10 cellular contexts compared by ENCODE assay signal in the genomic region with DNA sequence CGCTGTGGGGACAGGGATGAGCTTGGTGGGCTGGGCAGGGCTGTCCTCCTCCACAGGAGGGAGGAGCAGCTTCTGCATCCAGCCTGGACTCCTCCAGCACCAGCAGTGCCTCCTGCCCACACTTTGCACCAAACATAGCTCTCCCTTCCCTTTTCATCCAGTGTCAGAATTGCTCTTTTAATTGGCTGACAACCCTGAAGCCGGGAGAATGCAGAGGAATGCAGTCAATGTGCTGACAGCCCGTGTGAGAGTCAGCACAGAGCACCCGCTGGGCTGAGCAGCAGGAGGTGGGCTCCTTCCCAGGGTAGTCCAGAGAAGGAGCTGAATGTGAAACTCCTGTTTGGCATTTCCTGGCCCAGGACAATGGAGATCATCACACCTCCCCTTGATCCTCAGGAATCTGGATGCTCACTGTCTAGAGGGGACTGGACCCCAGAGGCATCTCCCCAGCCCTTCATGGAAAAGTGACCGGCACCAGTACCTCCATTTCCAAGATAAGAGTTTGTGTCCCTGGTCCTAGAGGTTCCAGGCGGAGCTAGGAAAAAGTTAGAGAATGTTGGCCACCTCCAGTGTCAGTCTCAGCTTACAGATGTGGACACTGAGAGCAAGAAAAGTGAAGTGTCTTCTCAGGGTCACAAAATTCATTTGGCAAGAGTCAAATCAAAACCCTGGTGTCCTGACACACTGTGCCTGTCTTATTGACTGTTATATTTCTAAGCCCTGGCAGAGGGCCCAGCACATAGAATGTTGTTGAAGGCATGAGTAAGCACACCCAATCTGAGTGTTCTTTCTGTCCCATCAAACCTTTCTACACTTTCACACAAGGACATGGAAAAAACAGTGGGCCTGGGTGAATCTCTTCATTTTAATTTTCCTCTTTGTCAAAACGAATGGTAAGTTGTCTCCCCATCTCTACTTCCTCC.
DNase-seq lines count a peak whose midpoint lies in the region; FAIRE-seq and TF ChIP-seq lines count a peak whose summit lies in the region.
"Had no signal": no experiment of that assay in that cellular context is flagged by ENCODE, and none has a peak within 500 bp of the region (broad histone marks: within the 10 kb centered on the region; RNA-seq: fewer than 3 reads in every experiment).

No MANE protein-coding gene starts in this region.

- no peaks in the 10 kb centered on the region for H3K9me3 ChIP-seq in astrocyte (ENCODE audit: insufficient read depth, low read depth, low read length)
- H3K9me3 ChIP-seq in right atrium auricular region: peaks cover 0 to 4% of the 10 kb centered on the region in 2 donors
- no peaks in the 10 kb centered on the region for H3K9me3 ChIP-seq in thyroid gland

- H3K4me2 ChIP-seq in astrocyte (ENCODE audit: low read length): peak overlapping the region; percentile 68

- H3K27ac ChIP-seq in astrocyte (ENCODE audit: low read depth, low read length) (peak overlapping the region; percentile 88), right atrium auricular region (peak overlapping the region; percentile 44 to 78), thyroid gland (no peak overlapping the region)
- H3K27ac ChIP-seq: C4-2B had no signal

- 38 to 42% methylated on average over 7 of the region's 7 CpGs for WGBS in thyroid gland, 2 donors

- TF ChIP-seq POLR2A in thyroid gland (IDR thresholded peaks at IDR 0.05): no peak

- H3K4me1 ChIP-seq in astrocyte (ENCODE audit: insufficient read depth, low read length): peaks cover 22% of the 10 kb centered on the region
- peaks cover 0 to 19% of the 10 kb centered on the region in 2 donors for H3K4me1 ChIP-seq in right atrium auricular region
- peaks cover 8 to 17% of the 10 kb centered on the region in 2 donors for H3K4me1 ChIP-seq in thyroid gland

- H3K27me3 Mint-ChIP-seq in activated naive CD4-positive, alpha-beta T cell treated with anti-CD3 and anti-CD28 coated beads for 36 hours (ENCODE audit: low read depth): no peaks in the 10 kb centered on the region
- peaks cover 6% of the 10 kb centered on the region for H3K27me3 Mint-ChIP-seq in activated naive CD4-positive, alpha-beta T cell treated with anti-CD3 and anti-CD28 coated beads, Interleukin-2, amount 10 ng/mL, durations not matched to agents 7 days and 5 days
- H3K27me3 Mint-ChIP-seq in astrocyte (ENCODE audit: low read depth, unreplicated experiment): no peaks in the 10 kb centered on the region
- H3K27me3 Mint-ChIP-seq in Calu3 (ENCODE audit: unreplicated experiment): no peaks in the 10 kb centered on the region

- H3K36me3 Mint-ChIP-seq in activated naive CD4-positive, alpha-beta T cell treated with anti-CD3 and anti-CD28 coated beads for 36 hours (ENCODE audit: low read depth): no peaks in the 10 kb centered on the region
- peaks cover 4% of the 10 kb centered on the region for H3K36me3 Mint-ChIP-seq in activated naive CD4-positive, alpha-beta T cell treated with anti-CD3 and anti-CD28 coated beads, Interleukin-2, amount 10 ng/mL, durations not matched to agents 7 days and 5 days
- no peaks in the 10 kb centered on the region for H3K36me3 Mint-ChIP-seq in astrocyte (ENCODE audit: low read depth, unreplicated experiment)
- no peaks in the 10 kb centered on the region for H3K36me3 Mint-ChIP-seq in Calu3 (ENCODE audit: insufficient read depth, unreplicated experiment)

- CTCF ChIA-PET in activated naive CD4-positive, alpha-beta T cell treated with anti-CD3 and anti-CD28 coated beads for 36 hours (lab: Charles Lee): no interaction called here
- CTCF ChIA-PET in activated naive CD4-positive, alpha-beta T cell treated with anti-CD3 and anti-CD28 coated beads, Interleukin-2, amount 10 ng/mL, durations not matched to agents 7 days and 5 days (lab: Charles Lee): interaction anchor here (1.3 to 2.1 kb wide), 2 partner anchors 14 to 125 kb away, joined by 3 to 7 read pairs; no protein-coding TSS in a partner anchor
- CTCF ChIA-PET in Calu3 (lab: Charles Lee): interaction anchor here (1.0 kb wide), 2 partner anchors 25 to 54 kb away, joined by 3 read pairs; no protein-coding TSS in a partner anchor

- H4K20me1 ChIP-seq in astrocyte (ENCODE audit: insufficient read depth, low read length): no peaks in the 10 kb centered on the region

- TF ChIP-seq CTCF in astrocyte (IDR thresholded peaks at IDR 0.05; ENCODE audit: insufficient read depth, low read depth, low read length) (no peak), right atrium auricular region (IDR thresholded peaks at IDR 0.05) (no peak), thyroid gland (IDR thresholded peaks at IDR 0.05) (no peak), Calu3 (IDR thresholded peaks at IDR 0.05; ENCODE audit: unreplicated experiment) (no peak)

- H3K4me3 ChIP-seq in astrocyte (ENCODE audit: insufficient read depth, low read depth, low read length): no peak overlapping the region
- H3K4me3 ChIP-seq in right atrium auricular region: no peak overlapping the region
- H3K4me3 ChIP-seq in thyroid gland (replicated peaks in 1 of 3): no peak overlapping the region

- H3K4me1 Mint-ChIP-seq in activated naive CD4-positive, alpha-beta T cell treated with anti-CD3 and anti-CD28 coated beads for 36 hours (ENCODE audit: low read depth): peaks cover 7% of the 10 kb centered on the region
- peaks cover 26% of the 10 kb centered on the region for H3K4me1 Mint-ChIP-seq in activated naive CD4-positive, alpha-beta T cell treated with anti-CD3 and anti-CD28 coated beads, Interleukin-2, amount 10 ng/mL, durations not matched to agents 7 days and 5 days
- H3K4me1 Mint-ChIP-seq in astrocyte (ENCODE audit: low read depth, unreplicated experiment): peaks cover 14% of the 10 kb centered on the region
- no peaks in the 10 kb centered on the region for H3K4me1 Mint-ChIP-seq in Calu3 (ENCODE audit: low read depth, unreplicated experiment)

- intact Hi-C loops in activated naive CD4-positive, alpha-beta T cell treated with anti-CD3 and anti-CD28 coated beads for 36 hours (cut with micrococcal nuclease): loop anchor here (2.0 kb wide), 1 partner anchor 73 kb away; no protein-coding TSS in a partner anchor
- intact Hi-C loops in thyroid gland (cut with DNase I) (no loop called here), Calu3 (cut with micrococcal nuclease; ENCODE audit: unreplicated experiment) (no loop called here)

- no peaks in the 10 kb centered on the region for H3K79me2 ChIP-seq in astrocyte (ENCODE audit: insufficient read depth, low read length)

- DNase-seq in activated naive CD4-positive, alpha-beta T cell treated with anti-CD3 and anti-CD28 coated beads for 36 hours: peak; percentile 29
- DNase-seq in activated naive CD4-positive, alpha-beta T cell treated with anti-CD3 and anti-CD28 coated beads, Interleukin-2, amount 10 ng/mL, durations not matched to agents 7 days and 5 days: no peak
- DNase-seq in astrocyte (ENCODE audit: low read depth): peak; percentile 70
- no peak for DNase-seq in right atrium auricular region (ENCODE audit: low spot score)
- peak; percentile 74 to 77 for DNase-seq in thyroid gland
- DNase-seq in NCI-H2196 treated with DMSO at 0.1 percent for 48 hours (lab: John Stamatoyannopoulos, UW; ENCODE audit: unreplicated experiment): no peak
- DNase-seq in H4 (ENCODE audit: low spot score): no peak
- no peak for DNase-seq in Calu3
- DNase-seq: stimulated activated CD4-positive, alpha-beta T cell treated with anti-CD3 and anti-CD28 coated beads, Interleukin-4, amount 100 ng/mL, for 4 hours had no signal

- no TSS peak for BruUV-seq in Calu3 (replicated peaks; lab: Mats Ljungman, UMichigan)

- H3K36me3 ChIP-seq in astrocyte (ENCODE audit: insufficient read depth, low read length) (no peaks in the 10 kb centered on the region), right atrium auricular region (no peaks in the 10 kb centered on the region), thyroid gland (no peaks in the 10 kb centered on the region)

- H3K27me3 ChIP-seq in astrocyte (ENCODE audit: insufficient read depth, low read length): no peaks in the 10 kb centered on the region
- no peaks in the 10 kb centered on the region for H3K27me3 ChIP-seq in right atrium auricular region
- no peaks in the 10 kb centered on the region for H3K27me3 ChIP-seq in thyroid gland

- peaks cover 2% of the 10 kb centered on the region for H3K9me3 Mint-ChIP-seq in activated naive CD4-positive, alpha-beta T cell treated with anti-CD3 and anti-CD28 coated beads for 36 hours
- H3K9me3 Mint-ChIP-seq in activated naive CD4-positive, alpha-beta T cell treated with anti-CD3 and anti-CD28 coated beads, Interleukin-2, amount 10 ng/mL, durations not matched to agents 7 days and 5 days: peaks cover 25% of the 10 kb centered on the region
- peaks cover 6% of the 10 kb centered on the region for H3K9me3 Mint-ChIP-seq in astrocyte (ENCODE audit: unreplicated experiment)
- peaks cover under 1% of the 10 kb centered on the region for H3K9me3 Mint-ChIP-seq in Calu3 (ENCODE audit: low read depth, unreplicated experiment)

- H3K4me3 Mint-ChIP-seq in activated naive CD4-positive, alpha-beta T cell treated with anti-CD3 and anti-CD28 coated beads for 36 hours: no peak overlapping the region
- no peak overlapping the region for H3K4me3 Mint-ChIP-seq in activated naive CD4-positive, alpha-beta T cell treated with anti-CD3 and anti-CD28 coated beads, Interleukin-2, amount 10 ng/mL, durations not matched to agents 7 days and 5 days
- no peak overlapping the region for H3K4me3 Mint-ChIP-seq in astrocyte (ENCODE audit: unreplicated experiment)
- no peak overlapping the region for H3K4me3 Mint-ChIP-seq in Calu3 (ENCODE audit: low read depth, unreplicated experiment)

- FAIRE-seq in astrocyte (lab: Jason Lieb, UNC): peak; percentile 96

- H3K27ac Mint-ChIP-seq in activated naive CD4-positive, alpha-beta T cell treated with anti-CD3 and anti-CD28 coated beads for 36 hours: no peak overlapping the region
- H3K27ac Mint-ChIP-seq in activated naive CD4-positive, alpha-beta T cell treated with anti-CD3 and anti-CD28 coated beads, Interleukin-2, amount 10 ng/mL, durations not matched to agents 7 days and 5 days: no peak overlapping the region
- H3K27ac Mint-ChIP-seq in astrocyte (ENCODE audit: unreplicated experiment) (peak overlapping the region; percentile 86), Calu3 (ENCODE audit: unreplicated experiment) (no peak overlapping the region)

- peak overlapping the region; percentile 68 for H3K9ac ChIP-seq in astrocyte (ENCODE audit: low read length)

- no peak overlapping the region for H2AFZ ChIP-seq in astrocyte (ENCODE audit: low read depth, low read length)

Comparison
In these comparisons a context has a peak if more than half of its experiments do, and no peak if none do; other contexts are left out.
1. DNase-seq: peak in activated naive CD4-positive, alpha-beta T cell treated with anti-CD3 and anti-CD28 coated beads for 36 hours (single experiment), astrocyte (single experiment) and thyroid gland (2 of 2); none in activated naive CD4-positive, alpha-beta T cell treated with anti-CD3 and anti-CD28 coated beads, Interleukin-2, amount 10 ng/mL, durations not matched to agents 7 days and 5 days (single experiment), right atrium auricular region (single experiment), NCI-H2196 treated with DMSO at 0.1 percent for 48 hours (single experiment), H4 (single experiment) and Calu3 (single experiment).
2. H3K27ac ChIP-seq: peak in astrocyte (single experiment) and right atrium auricular region (2 of 2); none in thyroid gland (0 of 3).